Comparison of ENCODE assay signal across 20 cellular contexts in the genomic region with DNA sequence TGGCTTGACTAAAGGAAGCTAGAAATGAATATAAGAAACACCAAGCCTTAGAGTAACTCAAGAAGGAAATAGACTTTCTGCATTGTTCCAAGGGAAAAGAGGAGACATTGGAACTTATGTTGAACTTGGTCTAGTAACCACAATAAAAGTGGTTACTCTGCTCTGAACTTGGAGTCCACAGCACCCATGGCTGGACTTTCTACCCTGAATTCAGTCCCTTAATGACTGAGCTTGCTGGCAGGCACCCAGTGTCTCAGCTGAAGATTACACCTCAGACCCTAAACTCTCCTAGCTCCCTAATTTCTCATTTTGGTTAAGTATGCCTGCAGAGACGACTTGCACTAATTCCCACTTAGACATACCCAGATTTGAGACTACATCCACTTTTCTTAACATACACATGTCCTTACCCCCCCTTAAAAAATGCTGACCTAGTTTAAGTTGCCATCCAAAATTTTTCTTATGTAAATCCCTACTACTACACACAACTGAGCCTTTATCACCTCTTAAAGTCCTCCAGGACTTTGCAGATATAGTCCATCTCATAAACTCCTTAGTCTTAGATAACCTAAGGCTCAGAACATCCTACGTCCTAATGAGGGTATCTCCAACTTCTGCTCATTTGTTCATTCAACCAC.
DNase-seq lines count a peak whose midpoint lies in the region; ATAC-seq, FAIRE-seq and TF ChIP-seq lines count a peak whose summit lies in the region.
"Had no signal": no experiment of that assay in that cellular context is flagged by ENCODE, and none has a peak within 500 bp of the region (broad histone marks: within the 10 kb centered on the region; RNA-seq: fewer than 3 reads in every experiment).

No MANE protein-coding gene starts in this region.

- CTCF ChIA-PET in A549 (lab: Yijun Ruan, JAX), result interaction anchor here (0.6 to 1.8 kb wide), 6 partner anchors 42 to 663 kb away, joined by 3 to 7 read pairs (median 4); no protein-coding TSS in a partner anchor
- CTCF ChIA-PET in HepG2 (lab: Yijun Ruan, JAX; ENCODE audit: low intra/inter-chr PET ratio, low total read pairs), result no interaction called here
- CTCF ChIA-PET in SK-N-SH (lab: Yijun Ruan, JAX), result interaction anchor here (1.1 to 5.7 kb wide), 7 partner anchors 9 to 664 kb away, joined by 3 to 38 read pairs (median 4); no protein-coding TSS in a partner anchor

- H3K4me3 Mint-ChIP-seq in T-helper 17 cell (no peak overlapping the region), CD14-positive monocyte (no peak overlapping the region)
- H3K4me3 Mint-ChIP-seq: CD8-positive, alpha-beta T cell; HFFc6 had no signal

- H3K27me3 ChIP-seq in HepG2 (ENCODE audit: control insufficient read depth in 1 of 2, insufficient read depth in 2 of 2, low read length in 2 of 2) (peaks cover 2 to 10% of the 10 kb centered on the region in 2 experiments; a peak in 2 of 5 replicates), parathyroid adenoma (ENCODE audit: control insufficient read depth, insufficient read depth, low read length) (no peaks in the 10 kb centered on the region), SK-N-SH (ENCODE audit: insufficient read depth) (no peaks in the 10 kb centered on the region)
- H3K27me3 ChIP-seq: BE2C had no signal

- H3K27me3 Mint-ChIP-seq in T-helper 17 cell (peaks cover 13% of the 10 kb centered on the region), CD14-positive monocyte (ENCODE audit: low read depth in 3 of 3) (peaks cover 0 to 1% (median 0%) of the 10 kb centered on the region in 3 donors)

- peaks cover 6% of the 10 kb centered on the region; the same call in 2 of the 3 replicates for H3K4me1 ChIP-seq in A549
- H3K4me1 ChIP-seq in HepG2 (ENCODE audit: insufficient read depth, low read length), result no peaks in the 10 kb centered on the region
- H3K4me1 ChIP-seq in parathyroid adenoma, result peaks cover 45% of the 10 kb centered on the region
- peaks cover 0 to 5% of the 10 kb centered on the region in 2 experiments; a peak in 3 of 4 replicates for H3K4me1 ChIP-seq in SK-N-SH (ENCODE audit: control insufficient read depth in 1 of 2, insufficient read depth in 2 of 2, low read depth in 1 of 2, low read length in 1 of 2)

- H3K27ac ChIP-seq in A549, result peak overlapping the region; percentile 15 to 86; a peak in 4 of 6 replicates
- H3K27ac ChIP-seq in HepG2 (ENCODE audit: extremely low read length, insufficient read depth, low read length), result no peak overlapping the region
- peak overlapping the region; percentile 7 for H3K27ac ChIP-seq in parathyroid adenoma
- no peak overlapping the region for H3K27ac ChIP-seq in SK-N-SH (ENCODE audit: low read depth in 2 of 2, low read length in 1 of 2)
- H3K27ac ChIP-seq: 22Rv1, C4-2B had no signal

- no peak for TF ChIP-seq CTCF in A549 (IDR thresholded peaks at IDR 0.05)
- TF ChIP-seq CTCF in HepG2 (CRISPR knock-in tag; IDR thresholded peaks at IDR 0.05), result no peak
- no peak for TF ChIP-seq CTCF in parathyroid adenoma (IDR thresholded peaks at IDR 0.05)
- no peak for TF ChIP-seq CTCF in CD14-positive monocyte (IDR thresholded peaks at IDR 0.05)
- no peak for TF ChIP-seq CTCF in SK-N-SH (IDR thresholded peaks at IDR 0.05)

- TF ChIP-seq RAD21 in A549 (conservative IDR thresholded peaks at IDR 0.05 in 1 of 2, IDR thresholded peaks at IDR 0.05 in 1 of 2) (no peak), HepG2 (CRISPR knock-in tag; IDR thresholded peaks at IDR 0.05) (no peak), SK-N-SH (IDR thresholded peaks at IDR 0.05; ENCODE audit: low read length) (no peak)

- peaks cover 4% of the 10 kb centered on the region for H3K4me1 Mint-ChIP-seq in T-helper 17 cell
- peaks cover 5% of the 10 kb centered on the region for H3K4me1 Mint-ChIP-seq in CD14-positive monocyte

- FAIRE-seq in A549 (lab: Jason Lieb, UNC), result no peak
- FAIRE-seq in HepG2 (lab: Jason Lieb, UNC), result no peak
- FAIRE-seq: D721Med, G401.6, GM19239 had no signal

- H3K9me3 ChIP-seq in A549 (0 out of 3 replicates have a peak, but pooled peaks cover 3% of the 10 kb centered on the region), T-helper 17 cell (ENCODE audit: control insufficient read depth, low read length, poor library complexity, severe bottlenecking) (no peaks in the 10 kb centered on the region), HepG2 (ENCODE audit: low read length) (no peaks in the 10 kb centered on the region), parathyroid adenoma (ENCODE audit: control insufficient read depth, low read length) (no peaks in the 10 kb centered on the region), SK-N-SH (no peaks in the 10 kb centered on the region)
- H3K9me3 ChIP-seq: BE2C had no signal

- no peaks in the 10 kb centered on the region for H3K36me3 ChIP-seq in HepG2 (replicated peaks in 1 of 2; ENCODE audit: control insufficient read depth in 1 of 2, insufficient read depth in 2 of 2, low read length in 2 of 2)
- no peaks in the 10 kb centered on the region for H3K36me3 ChIP-seq in parathyroid adenoma (ENCODE audit: control insufficient read depth, insufficient read depth, low read length)
- no peaks in the 10 kb centered on the region for H3K36me3 ChIP-seq in SK-N-SH (replicated peaks in 1 of 2; ENCODE audit: control insufficient read depth in 1 of 2, insufficient read depth in 2 of 2, low read length in 1 of 2)
- H3K36me3 ChIP-seq: BE2C had no signal

- H3K9me2 ChIP-seq in SK-N-SH, result no peaks in the 10 kb centered on the region

- WGBS in A549 (ENCODE audit: missing lambda C conversion rate), result 83% methylated on average over 2 of the region's 2 CpGs
- 12% methylated on average over 2 of the region's 2 CpGs for WGBS in HepG2 (ENCODE audit: low lambda C conversion rate)
- WGBS in SK-N-SH (ENCODE audit: low lambda C conversion rate), result 79% methylated on average over 2 of the region's 2 CpGs

- peak overlapping the region; percentile 78 for H3K27ac Mint-ChIP-seq in T-helper 17 cell
- no peak overlapping the region for H3K27ac Mint-ChIP-seq in CD14-positive monocyte
- H3K27ac Mint-ChIP-seq: CD8-positive, alpha-beta T cell had no signal

- DNase-seq in A549 (ENCODE audit: low read depth in 1 of 2, low spot score in 1 of 2) (no peak), T-helper 17 cell (no peak), HepG2 (ENCODE audit: low spot score) (no peak), CD14-positive monocyte (ENCODE audit: low spot score) (no peak), AG08396 (ENCODE audit: low spot score) (no peak), SK-N-SH (no peak)
- DNase-seq: BE2C; CD8-positive, alpha-beta T cell; COR-L47; DMS153; DMS79 treated with DMSO at 0.1 percent for 48 hours; EL; HFFc6 had no signal

- no peaks in the 10 kb centered on the region for H3K36me3 Mint-ChIP-seq in T-helper 17 cell (ENCODE audit: low read depth)
- H3K36me3 Mint-ChIP-seq in CD14-positive monocyte, result no peaks in the 10 kb centered on the region
- H3K36me3 Mint-ChIP-seq: CD8-positive, alpha-beta T cell had no signal

- no TSS peak for BruUV-seq in HepG2 (replicated peaks; lab: Mats Ljungman, UMichigan)

- peaks cover 8% of the 10 kb centered on the region for H3F3A ChIP-seq in SK-N-SH (replicated peaks; ENCODE audit: insufficient read depth)

- TF ChIP-seq EP300 in A549 (IDR thresholded peaks at IDR 0.05) (no peak), HepG2 (IDR thresholded peaks at IDR 0.05; ENCODE audit: low read depth in 2 of 2, low read length in 2 of 2) (no peak), HepG2 (CRISPR knock-in tag; IDR thresholded peaks at IDR 0.05; ENCODE audit: borderline replicate concordance) (no peak), SK-N-SH (IDR thresholded peaks at IDR 0.05; ENCODE audit: borderline replicate concordance in 1 of 2, low read depth in 1 of 2, low read length in 1 of 2) (no peak)

- H3K4me2 ChIP-seq in A549, result no peak overlapping the region
- H3K4me2 ChIP-seq in HepG2 (ENCODE audit: low read depth, low read length), result no peak overlapping the region
- no peak overlapping the region for H3K4me2 ChIP-seq in parathyroid adenoma (ENCODE audit: low read length)
- H3K4me2 ChIP-seq in SK-N-SH, result no peak overlapping the region

- no peak overlapping the region for H3K4me3 ChIP-seq in A549
- no peak overlapping the region for H3K4me3 ChIP-seq in HepG2 (replicated peaks in 1 of 3; ENCODE audit: insufficient read depth in 1 of 3, low read depth in 2 of 3, low read length in 3 of 3)
- H3K4me3 ChIP-seq in parathyroid adenoma (ENCODE audit: low read depth, low read length), result no peak overlapping the region
- H3K4me3 ChIP-seq in SK-N-SH (ENCODE audit: low read depth in 2 of 2, low read length in 1 of 2), result no peak overlapping the region

- H3K9ac ChIP-seq in HepG2 (ENCODE audit: insufficient read depth, low read depth, low read length) (no peak overlapping the region), parathyroid adenoma (no peak overlapping the region), SK-N-SH (no peak overlapping the region)

- peaks cover 0 to 3% (median under 1%) of the 10 kb centered on the region in 7 donors for H3K9me3 Mint-ChIP-seq in CD14-positive monocyte
- H3K9me3 Mint-ChIP-seq: CD8-positive, alpha-beta T cell; HFFc6 had no signal

- TF ChIP-seq POLR2A in A549 (IDR thresholded peaks at IDR 0.05; ENCODE audit: low read length), result no peak
- no peak for TF ChIP-seq POLR2A in HepG2 (IDR thresholded peaks at IDR 0.05; ENCODE audit: insufficient read depth in 1 of 2, low read depth in 2 of 2, low read length in 2 of 2)

- H4K20me1 ChIP-seq in HepG2 (ENCODE audit: insufficient read depth, low read length) (no peaks in the 10 kb centered on the region), SK-N-SH (ENCODE audit: insufficient read depth) (no peaks in the 10 kb centered on the region)

- in situ Hi-C loops in HepG2 (cut with HindIII; ENCODE audit: extremely low pct_ligation_motif_present, low pct_unique_long_range_greater_than_20kb), result loop anchor here (5.0 to 10.0 kb wide), 2 partner anchors 663 to 695 kb away; no protein-coding TSS in a partner anchor

- H2AFZ ChIP-seq in HepG2 (ENCODE audit: low read length) (no peak overlapping the region), parathyroid adenoma (no peak overlapping the region), SK-N-SH (ENCODE audit: low read depth) (no peak overlapping the region)

- POLR2A ChIA-PET in A549 (lab: Yijun Ruan, JAX), result no interaction called here
- POLR2A ChIA-PET in HepG2 (lab: Yijun Ruan, JAX), result no interaction called here
- POLR2A ChIA-PET in SK-N-SH (lab: Yijun Ruan, JAX), result no interaction called here

- intact Hi-C loops in HepG2 (cut with micrococcal nuclease; ENCODE audit: unreplicated experiment), result loop anchor here (5.0 kb wide), 1 partner anchor 898 kb away; no protein-coding TSS in a partner anchor
- intact Hi-C loops in CD14-positive monocyte (cut with micrococcal nuclease), result loop anchor here (5.0 kb wide), 3 partner anchors 62 to 663 kb away; no protein-coding TSS in a partner anchor

- H3K79me2 ChIP-seq in HepG2 (ENCODE audit: insufficient read depth, low read length) (no peaks in the 10 kb centered on the region), parathyroid adenoma (no peaks in the 10 kb centered on the region), SK-N-SH (ENCODE audit: insufficient read depth) (no peaks in the 10 kb centered on the region)

- ATAC-seq in A549, result no peak
- no peak for ATAC-seq in T-helper 17 cell
- no peak for ATAC-seq in HepG2
- no peak for ATAC-seq in HG02678 (IDR thresholded peaks at IDR 0.05; ENCODE audit: unreplicated experiment)
- ATAC-seq: CD8-positive, alpha-beta T cell had no signal

TF ChIP-seq in HepG2, 621 proteins besides CTCF, POLR2A, EP300 and RAD21 (continues in another document):
- no peak for TF ChIP-seq MTA3 (CRISPR knock-in tag; IDR thresholded peaks at IDR 0.05)

TF ChIP-seq in SK-N-SH, 30 proteins besides CTCF, POLR2A, EP300 and RAD21 (continues in another document):
- TF ChIP-seq EZH2phosphoT487 (IDR thresholded peaks at IDR 0.05; ENCODE audit: borderline replicate concordance, low read depth) (no peak), GATA2 (CRISPR knock-in tag; IDR thresholded peaks at IDR 0.05) (no peak)

Comparison
In these comparisons a context has a peak if more than half of its experiments do, and no peak if none do; other contexts are left out.
1. H3K27ac ChIP-seq: peak in A549 (2 of 2) and parathyroid adenoma (single experiment); none in HepG2 (single experiment) and SK-N-SH (0 of 2).